Comparison of ENCODE assay signal across 9 cellular contexts in the genomic region with DNA sequence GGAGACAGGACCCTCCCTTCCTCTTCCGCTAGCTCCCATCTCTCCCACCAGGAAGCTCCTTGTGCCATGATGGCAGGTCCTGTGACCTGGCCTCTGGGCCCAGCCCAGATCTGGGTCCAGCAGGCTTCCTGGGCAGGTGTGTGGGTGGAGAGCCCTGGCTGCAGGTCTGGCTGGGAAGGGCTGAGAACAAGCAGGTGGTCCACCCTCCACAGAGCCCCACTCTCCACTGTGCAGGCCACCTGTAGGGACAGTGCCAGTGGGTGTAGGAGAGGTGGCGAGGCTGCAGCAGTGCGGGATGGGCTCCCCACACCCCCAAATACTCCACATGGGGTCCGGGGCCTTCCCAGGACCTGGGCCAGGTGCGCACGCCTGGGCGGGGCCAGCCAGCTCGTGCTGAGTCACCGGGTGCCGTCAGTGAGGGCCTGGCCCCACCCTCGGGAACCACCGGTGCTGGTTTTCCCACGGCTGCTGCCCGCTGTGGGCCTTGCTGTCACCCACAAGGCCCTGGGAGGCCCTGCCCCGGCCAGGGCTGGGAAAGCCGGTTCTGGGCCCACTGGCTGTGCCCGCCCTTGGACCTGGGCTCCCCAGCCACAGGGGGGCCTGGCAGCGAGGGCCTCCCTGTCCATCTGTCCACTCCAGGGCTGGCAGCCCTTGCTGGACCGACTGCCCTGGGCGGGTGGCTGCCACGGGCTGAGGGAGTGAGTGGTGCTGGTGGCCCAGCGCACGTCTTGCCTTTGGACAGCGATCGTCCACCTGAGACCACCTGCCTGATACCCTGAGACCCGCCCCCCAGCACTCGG. TPM values are rescaled to one million over a fixed set of nuclear protein-coding genes. Genes with fewer than 3 reads are reported as not detected.
DNase-seq lines count a peak whose midpoint lies in the region; ATAC-seq and TF ChIP-seq lines count a peak whose summit lies in the region.
"Had no signal": no experiment of that assay in that cellular context is flagged by ENCODE, and none has a peak within 500 bp of the region (broad histone marks: within the 10 kb centered on the region; RNA-seq: fewer than 3 reads in every experiment).

No MANE protein-coding gene starts in this region.

- intact Hi-C loops in natural killer cell (cut with micrococcal nuclease), result no loop called here

- no peak for ATAC-seq in natural killer cell treated with Interleukin-12 subunit alpha and Interleukin-12 subunit beta and Interleukin-15 and Interleukin-18, amount 100 ng/mL, for 72 hours
- ATAC-seq in natural killer cell (no peak), T-helper 17 cell (peak; percentile 76)

- H3K27ac Mint-ChIP-seq in natural killer cell treated with Interleukin-12 subunit alpha and Interleukin-12 subunit beta and Interleukin-15 and Interleukin-18, amount 100 ng/mL, for 72 hours, result no peak overlapping the region
- H3K27ac Mint-ChIP-seq in natural killer cell (no peak overlapping the region), T-helper 17 cell (no peak overlapping the region)
- H3K27ac Mint-ChIP-seq: activated naive CD4-positive, alpha-beta T cell treated with anti-CD3 and anti-CD28 coated beads, Interleukin-2, amount 50 U/mL, for 24 hours had no signal

- no peak for TF ChIP-seq CTCF in natural killer cell (IDR thresholded peaks at IDR 0.05)

- H3K9me3 Mint-ChIP-seq in natural killer cell treated with Interleukin-12 subunit alpha and Interleukin-12 subunit beta and Interleukin-15 and Interleukin-18, amount 100 ng/mL, for 72 hours, result no peaks in the 10 kb centered on the region
- no peaks in the 10 kb centered on the region for H3K9me3 Mint-ChIP-seq in natural killer cell
- H3K9me3 Mint-ChIP-seq: activated naive CD4-positive, alpha-beta T cell treated with anti-CD3 and anti-CD28 coated beads, Interleukin-2, amount 50 U/mL, for 24 hours had no signal

- no peaks in the 10 kb centered on the region for H3K36me3 Mint-ChIP-seq in natural killer cell treated with Interleukin-12 subunit alpha and Interleukin-12 subunit beta and Interleukin-15 and Interleukin-18, amount 100 ng/mL, for 72 hours
- H3K36me3 Mint-ChIP-seq in natural killer cell (no peaks in the 10 kb centered on the region), T-helper 17 cell (ENCODE audit: low read depth) (no peaks in the 10 kb centered on the region)
- H3K36me3 Mint-ChIP-seq: activated naive CD4-positive, alpha-beta T cell treated with anti-CD3 and anti-CD28 coated beads, Interleukin-2, amount 50 U/mL, for 24 hours had no signal

- H3K4me3 Mint-ChIP-seq in natural killer cell treated with Interleukin-12 subunit alpha and Interleukin-12 subunit beta and Interleukin-15 and Interleukin-18, amount 100 ng/mL, for 72 hours, result no peak overlapping the region
- H3K4me3 Mint-ChIP-seq in natural killer cell (no peak overlapping the region), T-helper 17 cell (no peak overlapping the region)
- H3K4me3 Mint-ChIP-seq: activated naive CD4-positive, alpha-beta T cell treated with anti-CD3 and anti-CD28 coated beads, Interleukin-2, amount 50 U/mL, for 24 hours had no signal

- no peaks in the 10 kb centered on the region for H3K4me1 Mint-ChIP-seq in natural killer cell treated with Interleukin-12 subunit alpha and Interleukin-12 subunit beta and Interleukin-15 and Interleukin-18, amount 100 ng/mL, for 72 hours (ENCODE audit: low read depth in 2 of 2)
- peaks cover 0 to 5% of the 10 kb centered on the region in 2 donors for H3K4me1 Mint-ChIP-seq in natural killer cell
- no peaks in the 10 kb centered on the region for H3K4me1 Mint-ChIP-seq in T-helper 17 cell

- DNase-seq in natural killer cell treated with Interleukin-12 subunit alpha and Interleukin-12 subunit beta and Interleukin-15 and Interleukin-18, amount 100 ng/mL, for 72 hours (ENCODE audit: low spot score), result peak; percentile 57
- DNase-seq in natural killer cell (no peak), T-helper 17 cell (peak in 2 of 3 donors; percentile 18 to 22), iPS-NIHi11 (ENCODE audit: low spot score) (peak; percentile 55), ureter (ENCODE audit: low spot score) (peak; percentile 86), GF-D8 (lab: John Stamatoyannopoulos, UW) (no peak), mucosa of gallbladder (ENCODE audit: low spot score) (no peak), EL (no peak)

- no peaks in the 10 kb centered on the region for H3K27me3 Mint-ChIP-seq in natural killer cell treated with Interleukin-12 subunit alpha and Interleukin-12 subunit beta and Interleukin-15 and Interleukin-18, amount 100 ng/mL, for 72 hours
- H3K27me3 Mint-ChIP-seq in natural killer cell (ENCODE audit: low read depth in 2 of 2) (no peaks in the 10 kb centered on the region), T-helper 17 cell (no peaks in the 10 kb centered on the region)
- H3K27me3 Mint-ChIP-seq: activated naive CD4-positive, alpha-beta T cell treated with anti-CD3 and anti-CD28 coated beads, Interleukin-2, amount 50 U/mL, for 24 hours had no signal

- H3K9me3 ChIP-seq in T-helper 17 cell (ENCODE audit: control insufficient read depth, low read length, poor library complexity, severe bottlenecking), result no peaks in the 10 kb centered on the region

RNA-seq across cellular contexts. Expression of a gene that starts 9.3 kb away (rescaled TPM):
- 1 to 10 TPM in 1 of 2 donors, under 1 TPM in 1; 0.88 to 2.6 TPM for total RNA-seq in natural killer cell treated with Interleukin-12 subunit alpha and Interleukin-12 subunit beta and Interleukin-15 and Interleukin-18, amount 100 ng/mL, for 72 hours
- 1 to 10 TPM in 2 of 3 donors, under 1 TPM in 1; 0.88 to 2.3 (median 1.2) TPM for total RNA-seq in natural killer cell
- total RNA-seq in T-helper 17 cell, result under 1 TPM; 0.42 to 0.91 TPM
- total RNA-seq in ureter, result 7.1 TPM
- 124 TPM for total RNA-seq in mucosa of gallbladder

RNA-seq across cellular contexts. Expression of a gene that starts 33.8 kb away (rescaled TPM):
- 10 to 100 TPM; 31.1 to 38.4 TPM for total RNA-seq in natural killer cell treated with Interleukin-12 subunit alpha and Interleukin-12 subunit beta and Interleukin-15 and Interleukin-18, amount 100 ng/mL, for 72 hours
- 10 to 100 TPM; 16.3 to 24.6 (median 19.2) TPM for total RNA-seq in natural killer cell
- 1 to 10 TPM; 2.1 to 4.0 TPM for total RNA-seq in T-helper 17 cell
- 15.4 TPM for total RNA-seq in ureter
- total RNA-seq in mucosa of gallbladder, result 61.6 TPM

RNA-seq across cellular contexts. Expression of a gene that starts 56.2 kb away (rescaled TPM):
- total RNA-seq in natural killer cell treated with Interleukin-12 subunit alpha and Interleukin-12 subunit beta and Interleukin-15 and Interleukin-18, amount 100 ng/mL, for 72 hours, result 10 to 100 TPM; 58.8 to 90.3 TPM
- total RNA-seq in natural killer cell (10 to 100 TPM; 42.9 to 53.8 (median 52.6) TPM), T-helper 17 cell (10 to 100 TPM; 33.2 to 37.8 TPM), ureter (45.2 TPM), mucosa of gallbladder (61.2 TPM)

Comparison
In these comparisons a context has a peak if more than half of its experiments do, and no peak if none do; other contexts are left out.
1. DNase-seq: peak in natural killer cell treated with Interleukin-12 subunit alpha and Interleukin-12 subunit beta and Interleukin-15 and Interleukin-18, amount 100 ng/mL, for 72 hours (single experiment), T-helper 17 cell (2 of 3), iPS-NIHi11 (single experiment) and ureter (single experiment); none in natural killer cell (single experiment), GF-D8 (single experiment), mucosa of gallbladder (single experiment) and EL (single experiment).
2. RNA of a gene that starts 9.3 kb away (total RNA-seq): 124 TPM in mucosa of gallbladder (single experiment); 7.1 TPM in ureter (single experiment), 0.88 to 2.6 TPM in natural killer cell treated with Interleukin-12 subunit alpha and Interleukin-12 subunit beta and Interleukin-15 and Interleukin-18, amount 100 ng/mL, for 72 hours, 0.88 to 2.3 TPM in natural killer cell and 0.42 to 0.91 TPM in T-helper 17 cell; every median in the first group is over 10 times any median in the second.